1 cellular context compared by ENCODE assay signal in the genomic region with DNA sequence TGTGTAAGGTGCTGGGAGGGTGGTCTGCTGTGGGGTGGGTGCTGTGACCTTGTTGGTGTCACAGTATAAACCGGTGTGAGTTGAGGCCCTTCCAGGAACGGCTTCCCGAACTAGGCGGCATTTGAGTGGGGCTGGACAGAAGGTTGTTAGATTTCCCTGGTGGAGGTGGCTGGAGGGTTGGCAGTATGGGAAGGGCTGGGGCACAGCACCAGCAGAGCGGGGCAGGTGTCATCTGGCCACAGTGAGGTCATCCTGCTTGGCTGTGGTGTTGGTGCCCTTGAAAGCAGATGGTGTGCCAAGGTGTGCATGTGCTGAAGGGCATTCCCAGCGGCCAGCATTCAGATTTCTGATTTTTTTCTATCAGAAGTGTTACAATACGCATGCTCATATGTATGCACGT.
TF ChIP-seq lines count a peak whose summit lies in the region.

No MANE protein-coding gene starts in this region.

TF ChIP-seq in GM23338, 12 proteins besides CTCF, POLR2A, EP300 and RAD21:
- TF ChIP-seq EZH2phosphoT487 (IDR thresholded peaks at IDR 0.05; ENCODE audit: unreplicated experiment) (no peak), ZNF331 (CRISPR knock-in tag; IDR thresholded peaks at IDR 0.05; ENCODE audit: low read depth) (no peak), NANOG (IDR thresholded peaks at IDR 0.05; ENCODE audit: borderline replicate concordance) (no peak), ZNF114 (CRISPR knock-in tag; IDR thresholded peaks at IDR 0.05) (no peak), CREB1 (CRISPR knock-in tag; IDR thresholded peaks at IDR 0.05; ENCODE audit: low read depth) (no peak), STAT1 (IDR thresholded peaks at IDR 0.05; ENCODE audit: unreplicated experiment) (no peak), EZH2 (IDR thresholded peaks at IDR 0.05; ENCODE audit: low read depth, unreplicated experiment) (no peak), POLR2AphosphoS5 (IDR thresholded peaks at IDR 0.05; ENCODE audit: low read depth) (no peak)
- TF ChIP-seq, protein P1, sequence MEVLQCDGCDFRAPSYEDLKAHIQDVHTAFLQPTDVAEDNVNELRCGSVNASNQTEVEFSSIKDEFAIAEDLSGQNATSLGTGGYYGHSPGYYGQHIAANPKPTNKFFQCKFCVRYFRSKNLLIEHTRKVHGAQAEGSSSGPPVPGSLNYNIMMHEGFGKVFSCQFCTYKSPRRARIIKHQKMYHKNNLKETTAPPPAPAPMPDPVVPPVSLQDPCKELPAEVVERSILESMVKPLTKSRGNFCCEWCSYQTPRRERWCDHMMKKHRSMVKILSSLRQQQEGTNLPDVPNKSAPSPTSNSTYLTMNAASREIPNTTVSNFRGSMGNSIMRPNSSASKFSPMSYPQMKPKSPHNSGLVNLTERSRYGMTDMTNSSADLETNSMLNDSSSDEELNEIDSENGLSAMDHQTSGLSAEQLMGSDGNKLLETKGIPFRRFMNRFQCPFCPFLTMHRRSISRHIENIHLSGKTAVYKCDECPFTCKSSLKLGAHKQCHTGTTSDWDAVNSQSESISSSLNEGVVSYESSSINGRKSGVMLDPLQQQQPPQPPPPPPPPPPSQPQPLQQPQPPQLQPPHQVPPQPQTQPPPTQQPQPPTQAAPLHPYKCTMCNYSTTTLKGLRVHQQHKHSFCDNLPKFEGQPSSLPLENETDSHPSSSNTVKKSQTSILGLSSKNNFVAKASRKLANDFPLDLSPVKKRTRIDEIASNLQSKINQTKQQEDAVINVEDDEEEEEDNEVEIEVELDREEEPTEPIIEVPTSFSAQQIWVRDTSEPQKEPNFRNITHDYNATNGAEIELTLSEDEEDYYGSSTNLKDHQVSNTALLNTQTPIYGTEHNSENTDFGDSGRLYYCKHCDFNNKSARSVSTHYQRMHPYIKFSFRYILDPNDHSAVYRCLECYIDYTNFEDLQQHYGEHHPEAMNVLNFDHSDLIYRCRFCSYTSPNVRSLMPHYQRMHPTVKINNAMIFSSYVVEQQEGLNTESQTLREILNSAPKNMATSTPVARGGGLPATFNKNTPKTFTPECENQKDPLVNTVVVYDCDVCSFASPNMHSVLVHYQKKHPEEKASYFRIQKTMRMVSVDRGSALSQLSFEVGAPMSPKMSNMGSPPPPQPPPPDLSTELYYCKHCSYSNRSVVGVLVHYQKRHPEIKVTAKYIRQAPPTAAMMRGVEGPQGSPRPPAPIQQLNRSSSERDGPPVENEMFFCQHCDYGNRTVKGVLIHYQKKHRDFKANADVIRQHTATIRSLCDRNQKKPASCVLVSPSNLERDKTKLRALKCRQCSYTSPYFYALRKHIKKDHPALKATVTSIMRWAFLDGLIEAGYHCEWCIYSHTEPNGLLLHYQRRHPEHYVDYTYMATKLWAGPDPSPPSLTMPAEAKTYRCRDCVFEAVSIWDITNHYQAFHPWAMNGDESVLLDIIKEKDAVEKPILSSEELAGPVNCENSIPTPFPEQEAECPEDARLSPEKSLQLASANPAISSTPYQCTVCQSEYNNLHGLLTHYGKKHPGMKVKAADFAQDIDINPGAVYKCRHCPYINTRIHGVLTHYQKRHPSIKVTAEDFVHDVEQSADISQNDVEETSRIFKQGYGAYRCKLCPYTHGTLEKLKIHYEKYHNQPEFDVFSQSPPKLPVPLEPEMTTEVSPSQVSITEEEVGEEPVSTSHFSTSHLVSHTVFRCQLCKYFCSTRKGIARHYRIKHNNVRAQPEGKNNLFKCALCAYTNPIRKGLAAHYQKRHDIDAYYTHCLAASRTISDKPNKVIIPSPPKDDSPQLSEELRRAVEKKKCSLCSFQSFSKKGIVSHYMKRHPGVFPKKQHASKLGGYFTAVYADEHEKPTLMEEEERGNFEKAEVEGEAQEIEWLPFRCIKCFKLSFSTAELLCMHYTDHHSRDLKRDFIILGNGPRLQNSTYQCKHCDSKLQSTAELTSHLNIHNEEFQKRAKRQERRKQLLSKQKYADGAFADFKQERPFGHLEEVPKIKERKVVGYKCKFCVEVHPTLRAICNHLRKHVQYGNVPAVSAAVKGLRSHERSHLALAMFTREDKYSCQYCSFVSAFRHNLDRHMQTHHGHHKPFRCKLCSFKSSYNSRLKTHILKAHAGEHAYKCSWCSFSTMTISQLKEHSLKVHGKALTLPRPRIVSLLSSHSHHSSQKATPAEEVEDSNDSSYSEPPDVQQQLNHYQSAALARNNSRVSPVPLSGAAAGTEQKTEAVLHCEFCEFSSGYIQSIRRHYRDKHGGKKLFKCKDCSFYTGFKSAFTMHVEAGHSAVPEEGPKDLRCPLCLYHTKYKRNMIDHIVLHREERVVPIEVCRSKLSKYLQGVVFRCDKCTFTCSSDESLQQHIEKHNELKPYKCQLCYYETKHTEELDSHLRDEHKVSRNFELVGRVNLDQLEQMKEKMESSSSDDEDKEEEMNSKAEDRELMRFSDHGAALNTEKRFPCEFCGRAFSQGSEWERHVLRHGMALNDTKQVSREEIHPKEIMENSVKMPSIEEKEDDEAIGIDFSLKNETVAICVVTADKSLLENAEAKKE (CRISPR knock-in tag; IDR thresholded peaks at IDR 0.05): no peak
- TF ChIP-seq, protein P2, sequence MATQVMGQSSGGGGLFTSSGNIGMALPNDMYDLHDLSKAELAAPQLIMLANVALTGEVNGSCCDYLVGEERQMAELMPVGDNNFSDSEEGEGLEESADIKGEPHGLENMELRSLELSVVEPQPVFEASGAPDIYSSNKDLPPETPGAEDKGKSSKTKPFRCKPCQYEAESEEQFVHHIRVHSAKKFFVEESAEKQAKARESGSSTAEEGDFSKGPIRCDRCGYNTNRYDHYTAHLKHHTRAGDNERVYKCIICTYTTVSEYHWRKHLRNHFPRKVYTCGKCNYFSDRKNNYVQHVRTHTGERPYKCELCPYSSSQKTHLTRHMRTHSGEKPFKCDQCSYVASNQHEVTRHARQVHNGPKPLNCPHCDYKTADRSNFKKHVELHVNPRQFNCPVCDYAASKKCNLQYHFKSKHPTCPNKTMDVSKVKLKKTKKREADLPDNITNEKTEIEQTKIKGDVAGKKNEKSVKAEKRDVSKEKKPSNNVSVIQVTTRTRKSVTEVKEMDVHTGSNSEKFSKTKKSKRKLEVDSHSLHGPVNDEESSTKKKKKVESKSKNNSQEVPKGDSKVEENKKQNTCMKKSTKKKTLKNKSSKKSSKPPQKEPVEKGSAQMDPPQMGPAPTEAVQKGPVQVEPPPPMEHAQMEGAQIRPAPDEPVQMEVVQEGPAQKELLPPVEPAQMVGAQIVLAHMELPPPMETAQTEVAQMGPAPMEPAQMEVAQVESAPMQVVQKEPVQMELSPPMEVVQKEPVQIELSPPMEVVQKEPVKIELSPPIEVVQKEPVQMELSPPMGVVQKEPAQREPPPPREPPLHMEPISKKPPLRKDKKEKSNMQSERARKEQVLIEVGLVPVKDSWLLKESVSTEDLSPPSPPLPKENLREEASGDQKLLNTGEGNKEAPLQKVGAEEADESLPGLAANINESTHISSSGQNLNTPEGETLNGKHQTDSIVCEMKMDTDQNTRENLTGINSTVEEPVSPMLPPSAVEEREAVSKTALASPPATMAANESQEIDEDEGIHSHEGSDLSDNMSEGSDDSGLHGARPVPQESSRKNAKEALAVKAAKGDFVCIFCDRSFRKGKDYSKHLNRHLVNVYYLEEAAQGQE (IDR thresholded peaks at IDR 0.05; ENCODE audit: unreplicated experiment): no peak
- TF ChIP-seq, protein P3, sequence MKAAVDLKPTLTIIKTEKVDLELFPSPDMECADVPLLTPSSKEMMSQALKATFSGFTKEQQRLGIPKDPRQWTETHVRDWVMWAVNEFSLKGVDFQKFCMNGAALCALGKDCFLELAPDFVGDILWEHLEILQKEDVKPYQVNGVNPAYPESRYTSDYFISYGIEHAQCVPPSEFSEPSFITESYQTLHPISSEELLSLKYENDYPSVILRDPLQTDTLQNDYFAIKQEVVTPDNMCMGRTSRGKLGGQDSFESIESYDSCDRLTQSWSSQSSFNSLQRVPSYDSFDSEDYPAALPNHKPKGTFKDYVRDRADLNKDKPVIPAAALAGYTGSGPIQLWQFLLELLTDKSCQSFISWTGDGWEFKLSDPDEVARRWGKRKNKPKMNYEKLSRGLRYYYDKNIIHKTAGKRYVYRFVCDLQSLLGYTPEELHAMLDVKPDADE (IDR thresholded peaks at IDR 0.05): no peak
